1 cellular context compared by ENCODE assay signal in the genomic region with DNA sequence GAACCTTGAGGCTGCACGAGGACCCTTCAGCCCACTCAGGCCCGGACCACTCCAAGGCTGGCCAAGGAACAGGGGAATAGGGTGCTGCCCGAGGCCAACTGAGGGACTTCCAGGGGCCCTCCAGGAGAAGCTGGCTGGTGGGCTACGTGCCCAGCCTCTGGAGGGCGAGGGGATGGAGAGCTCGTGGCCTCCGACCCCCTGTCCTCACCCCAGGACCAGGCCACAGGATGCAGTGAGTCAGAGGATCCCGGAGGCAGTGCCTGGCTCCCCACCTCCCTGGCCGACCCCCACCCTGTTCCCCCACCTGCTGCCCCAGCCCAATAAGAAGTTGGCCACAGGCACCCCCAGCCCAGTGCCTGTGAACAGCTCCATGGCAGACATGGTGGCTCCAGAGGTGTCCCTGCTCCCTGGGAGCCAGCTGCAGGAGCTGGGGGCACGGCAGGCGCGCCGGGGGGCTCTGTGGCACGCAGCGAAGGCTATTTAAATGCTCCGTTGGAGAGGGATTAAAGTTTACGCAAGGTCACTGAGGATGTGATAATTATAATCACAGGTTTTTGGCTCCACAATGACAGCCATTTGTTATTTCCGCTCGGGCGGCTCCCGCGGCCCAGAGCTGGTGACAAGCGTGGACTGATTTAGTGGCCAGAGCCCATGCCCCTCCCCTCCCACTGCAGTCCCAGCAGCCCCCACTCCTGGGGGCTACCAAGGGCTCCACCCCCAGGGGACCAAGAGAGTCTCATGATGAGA.
TF ChIP-seq lines count a peak whose summit lies in the region.

No MANE protein-coding gene starts in this region.

TF ChIP-seq in WTC11, 78 proteins besides CTCF, POLR2A, EP300 and RAD21 (continued from another document):
- TF ChIP-seq, protein P1, sequence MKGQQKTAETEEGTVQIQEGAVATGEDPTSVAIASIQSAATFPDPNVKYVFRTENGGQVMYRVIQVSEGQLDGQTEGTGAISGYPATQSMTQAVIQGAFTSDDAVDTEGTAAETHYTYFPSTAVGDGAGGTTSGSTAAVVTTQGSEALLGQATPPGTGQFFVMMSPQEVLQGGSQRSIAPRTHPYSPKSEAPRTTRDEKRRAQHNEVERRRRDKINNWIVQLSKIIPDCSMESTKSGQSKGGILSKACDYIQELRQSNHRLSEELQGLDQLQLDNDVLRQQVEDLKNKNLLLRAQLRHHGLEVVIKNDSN (CRISPR knock-in tag; IDR thresholded peaks at IDR 0.05), result no peak
- TF ChIP-seq GTF2I (CRISPR knock-in tag; conservative IDR thresholded peaks at IDR 0.05) (no peak), NR2C2 (CRISPR knock-in tag; IDR thresholded peaks at IDR 0.05) (no peak), RORB (CRISPR knock-in tag; IDR thresholded peaks at IDR 0.05) (no peak), MXD4 (CRISPR knock-in tag; IDR thresholded peaks at IDR 0.05; ENCODE audit: borderline replicate concordance) (no peak)
- TF ChIP-seq, protein P2, sequence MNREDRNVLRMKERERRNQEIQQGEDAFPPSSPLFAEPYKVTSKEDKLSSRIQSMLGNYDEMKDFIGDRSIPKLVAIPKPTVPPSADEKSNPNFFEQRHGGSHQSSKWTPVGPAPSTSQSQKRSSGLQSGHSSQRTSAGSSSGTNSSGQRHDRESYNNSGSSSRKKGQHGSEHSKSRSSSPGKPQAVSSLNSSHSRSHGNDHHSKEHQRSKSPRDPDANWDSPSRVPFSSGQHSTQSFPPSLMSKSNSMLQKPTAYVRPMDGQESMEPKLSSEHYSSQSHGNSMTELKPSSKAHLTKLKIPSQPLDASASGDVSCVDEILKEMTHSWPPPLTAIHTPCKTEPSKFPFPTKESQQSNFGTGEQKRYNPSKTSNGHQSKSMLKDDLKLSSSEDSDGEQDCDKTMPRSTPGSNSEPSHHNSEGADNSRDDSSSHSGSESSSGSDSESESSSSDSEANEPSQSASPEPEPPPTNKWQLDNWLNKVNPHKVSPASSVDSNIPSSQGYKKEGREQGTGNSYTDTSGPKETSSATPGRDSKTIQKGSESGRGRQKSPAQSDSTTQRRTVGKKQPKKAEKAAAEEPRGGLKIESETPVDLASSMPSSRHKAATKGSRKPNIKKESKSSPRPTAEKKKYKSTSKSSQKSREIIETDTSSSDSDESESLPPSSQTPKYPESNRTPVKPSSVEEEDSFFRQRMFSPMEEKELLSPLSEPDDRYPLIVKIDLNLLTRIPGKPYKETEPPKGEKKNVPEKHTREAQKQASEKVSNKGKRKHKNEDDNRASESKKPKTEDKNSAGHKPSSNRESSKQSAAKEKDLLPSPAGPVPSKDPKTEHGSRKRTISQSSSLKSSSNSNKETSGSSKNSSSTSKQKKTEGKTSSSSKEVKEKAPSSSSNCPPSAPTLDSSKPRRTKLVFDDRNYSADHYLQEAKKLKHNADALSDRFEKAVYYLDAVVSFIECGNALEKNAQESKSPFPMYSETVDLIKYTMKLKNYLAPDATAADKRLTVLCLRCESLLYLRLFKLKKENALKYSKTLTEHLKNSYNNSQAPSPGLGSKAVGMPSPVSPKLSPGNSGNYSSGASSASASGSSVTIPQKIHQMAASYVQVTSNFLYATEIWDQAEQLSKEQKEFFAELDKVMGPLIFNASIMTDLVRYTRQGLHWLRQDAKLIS (CRISPR knock-in tag; IDR thresholded peaks at IDR 0.05; ENCODE audit: borderline replicate concordance), result no peak
- TF ChIP-seq, protein P3, sequence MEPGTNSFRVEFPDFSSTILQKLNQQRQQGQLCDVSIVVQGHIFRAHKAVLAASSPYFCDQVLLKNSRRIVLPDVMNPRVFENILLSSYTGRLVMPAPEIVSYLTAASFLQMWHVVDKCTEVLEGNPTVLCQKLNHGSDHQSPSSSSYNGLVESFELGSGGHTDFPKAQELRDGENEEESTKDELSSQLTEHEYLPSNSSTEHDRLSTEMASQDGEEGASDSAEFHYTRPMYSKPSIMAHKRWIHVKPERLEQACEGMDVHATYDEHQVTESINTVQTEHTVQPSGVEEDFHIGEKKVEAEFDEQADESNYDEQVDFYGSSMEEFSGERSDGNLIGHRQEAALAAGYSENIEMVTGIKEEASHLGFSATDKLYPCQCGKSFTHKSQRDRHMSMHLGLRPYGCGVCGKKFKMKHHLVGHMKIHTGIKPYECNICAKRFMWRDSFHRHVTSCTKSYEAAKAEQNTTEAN (CRISPR knock-in tag; IDR thresholded peaks at IDR 0.05), result no peak
- TF ChIP-seq, protein P4, sequence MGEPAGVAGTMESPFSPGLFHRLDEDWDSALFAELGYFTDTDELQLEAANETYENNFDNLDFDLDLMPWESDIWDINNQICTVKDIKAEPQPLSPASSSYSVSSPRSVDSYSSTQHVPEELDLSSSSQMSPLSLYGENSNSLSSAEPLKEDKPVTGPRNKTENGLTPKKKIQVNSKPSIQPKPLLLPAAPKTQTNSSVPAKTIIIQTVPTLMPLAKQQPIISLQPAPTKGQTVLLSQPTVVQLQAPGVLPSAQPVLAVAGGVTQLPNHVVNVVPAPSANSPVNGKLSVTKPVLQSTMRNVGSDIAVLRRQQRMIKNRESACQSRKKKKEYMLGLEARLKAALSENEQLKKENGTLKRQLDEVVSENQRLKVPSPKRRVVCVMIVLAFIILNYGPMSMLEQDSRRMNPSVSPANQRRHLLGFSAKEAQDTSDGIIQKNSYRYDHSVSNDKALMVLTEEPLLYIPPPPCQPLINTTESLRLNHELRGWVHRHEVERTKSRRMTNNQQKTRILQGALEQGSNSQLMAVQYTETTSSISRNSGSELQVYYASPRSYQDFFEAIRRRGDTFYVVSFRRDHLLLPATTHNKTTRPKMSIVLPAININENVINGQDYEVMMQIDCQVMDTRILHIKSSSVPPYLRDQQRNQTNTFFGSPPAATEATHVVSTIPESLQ (CRISPR knock-in tag; IDR thresholded peaks at IDR 0.05), result no peak
- TF ChIP-seq, protein P5, sequence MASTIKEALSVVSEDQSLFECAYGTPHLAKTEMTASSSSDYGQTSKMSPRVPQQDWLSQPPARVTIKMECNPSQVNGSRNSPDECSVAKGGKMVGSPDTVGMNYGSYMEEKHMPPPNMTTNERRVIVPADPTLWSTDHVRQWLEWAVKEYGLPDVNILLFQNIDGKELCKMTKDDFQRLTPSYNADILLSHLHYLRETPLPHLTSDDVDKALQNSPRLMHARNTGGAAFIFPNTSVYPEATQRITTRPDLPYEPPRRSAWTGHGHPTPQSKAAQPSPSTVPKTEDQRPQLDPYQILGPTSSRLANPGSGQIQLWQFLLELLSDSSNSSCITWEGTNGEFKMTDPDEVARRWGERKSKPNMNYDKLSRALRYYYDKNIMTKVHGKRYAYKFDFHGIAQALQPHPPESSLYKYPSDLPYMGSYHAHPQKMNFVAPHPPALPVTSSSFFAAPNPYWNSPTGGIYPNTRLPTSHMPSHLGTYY (CRISPR knock-in tag; IDR thresholded peaks at IDR 0.05), result no peak
